In genomic region chr20:11076434-11076833, GRCh38 we compare ENCODE assay signal across 24 cellular contexts.
DNase-seq lines count a peak whose midpoint lies in the region; ATAC-seq, FAIRE-seq and TF ChIP-seq lines count a peak whose summit lies in the region.
"Had no signal": no experiment of that assay in that cellular context is flagged by ENCODE, and none has a peak within 500 bp of the region (broad histone marks: within the 10 kb centered on the region; RNA-seq: fewer than 3 reads in every experiment).

No MANE protein-coding gene starts in this region.

- CTCF ChIA-PET in H1 (lab: Charles Lee; ENCODE audit: partially characterized antibody), result interaction anchor here (1.8 kb wide), 1 partner anchor 9 kb away, joined by 7 read pairs; no protein-coding TSS in a partner anchor

- no peak overlapping the region for H3K56ac ChIP-seq in H1 (replicated peaks; ENCODE audit: insufficient read length, low read depth, low read length)

- no peak for TF ChIP-seq RAD21 in H1 (IDR thresholded peaks at IDR 0.05 in 1 of 2, conservative IDR thresholded peaks at IDR 0.05 in 1 of 2; ENCODE audit: low read depth in 2 of 2, low read length in 2 of 2)

- no peak overlapping the region for H2BK15ac ChIP-seq in H1 (ENCODE audit: low read length)

- H3K36me3 Mint-ChIP-seq in activated T-helper 1 cell treated with anti-CD3 and anti-CD28 coated beads, Interleukin-12 subunit alpha, Interleukin-12 subunit beta, Interleukin-2, Interleukin-4 antibody, amounts not matched to agents 30 ng/mL and 10 ng/mL and 1 ng/mL, durations not matched to agents 14 hours and 24 hours and 36 hours (ENCODE audit: low read depth), result no peaks in the 10 kb centered on the region
- H3K36me3 Mint-ChIP-seq: CD8-positive, alpha-beta memory T cell had no signal

- FAIRE-seq in H1 (lab: Jason Lieb, UNC), result no peak
- FAIRE-seq: A204.1, endometrium, GM12878, TTC549 had no signal

- H3K4me1 ChIP-seq in H1 (replicated peaks in 1 of 4; ENCODE audit: control insufficient read depth in 3 of 4, insufficient read depth in 4 of 4, low read length in 3 of 4) (no peaks in the 10 kb centered on the region), upper lobe of right lung (no peaks in the 10 kb centered on the region)
- H3K4me1 ChIP-seq: prostate gland, upper lobe of left lung had no signal

- H3K4me1 Mint-ChIP-seq in activated T-helper 1 cell treated with anti-CD3 and anti-CD28 coated beads, Interleukin-12 subunit alpha, Interleukin-12 subunit beta, Interleukin-2, Interleukin-4 antibody, amounts not matched to agents 30 ng/mL and 10 ng/mL and 1 ng/mL, durations not matched to agents 14 hours and 24 hours and 36 hours (ENCODE audit: low read depth), result no peaks in the 10 kb centered on the region
- H3K4me1 Mint-ChIP-seq: CD8-positive, alpha-beta memory T cell had no signal

- TF ChIP-seq POLR2A in H1 (IDR thresholded peaks at IDR 0.05; ENCODE audit: control extremely low read depth in 1 of 2, low read depth in 2 of 2, low read length in 2 of 2), result no peak
- TF ChIP-seq POLR2A in erythroblast (IDR thresholded peaks at IDR 0.05; ENCODE audit: low read length), result no peak

- H2AK5ac ChIP-seq in H1 (ENCODE audit: low read depth, low read length), result no peak overlapping the region

- H2BK120ac ChIP-seq in H1 (replicated peaks; ENCODE audit: low read depth, low read length), result no peak overlapping the region

- H4K8ac ChIP-seq in H1 (ENCODE audit: extremely low read depth, insufficient read depth, low read length), result no peak overlapping the region

- no peaks in the 10 kb centered on the region for H4K20me1 ChIP-seq in H1 (replicated peaks in 1 of 2; ENCODE audit: control insufficient read depth in 1 of 2, insufficient read depth in 2 of 2, low read length in 2 of 2)

- H3K27ac ChIP-seq in H1 (ENCODE audit: low read depth, low read length) (no peak overlapping the region), upper lobe of right lung (no peak overlapping the region)
- H3K27ac ChIP-seq: heart right ventricle, prostate gland, upper lobe of left lung had no signal

- TF ChIP-seq CTCF in H1 (IDR thresholded peaks at IDR 0.05; ENCODE audit: control extremely low read depth in 1 of 3, insufficient read depth in 1 of 3, low read depth in 1 of 3, low read length in 3 of 3) (no peak), upper lobe of right lung (IDR thresholded peaks at IDR 0.05) (no peak)

- H2BK20ac ChIP-seq in H1 (ENCODE audit: low read length), result no peak overlapping the region

- H4K5ac ChIP-seq in H1 (ENCODE audit: insufficient read length, low read depth, low read length), result no peak overlapping the region

- H3K9me3 ChIP-seq in H1 (ENCODE audit: insufficient read depth in 2 of 2, low read depth in 1 of 2, low read length in 1 of 2) (no peaks in the 10 kb centered on the region), upper lobe of right lung (no peaks in the 10 kb centered on the region)
- H3K9me3 ChIP-seq: MG63, prostate gland, upper lobe of left lung had no signal

- H3K14ac ChIP-seq in H1 (ENCODE audit: insufficient read length), result no peak overlapping the region

- H2BK12ac ChIP-seq in H1 (ENCODE audit: low read depth, low read length), result no peak overlapping the region

- H3K23me2 ChIP-seq in H1 (ENCODE audit: low read depth, low read length), result no peaks in the 10 kb centered on the region

- no peak for TF ChIP-seq EP300 in H1 (IDR thresholded peaks at IDR 0.05; ENCODE audit: borderline replicate concordance in 1 of 2, low read depth in 2 of 2, low read length in 2 of 2)

- ATAC-seq in upper lobe of right lung, result peak; percentile 20
- ATAC-seq: GM12878, heart right ventricle, left ventricle myocardium superior had no signal

- H3K4ac ChIP-seq in H1 (replicated peaks; ENCODE audit: insufficient read length, low read depth, low read length), result no peak overlapping the region

- H3K4me3 Mint-ChIP-seq in activated T-helper 1 cell treated with anti-CD3 and anti-CD28 coated beads, Interleukin-12 subunit alpha, Interleukin-12 subunit beta, Interleukin-2, Interleukin-4 antibody, amounts not matched to agents 30 ng/mL and 10 ng/mL and 1 ng/mL, durations not matched to agents 14 hours and 24 hours and 36 hours, result no peak overlapping the region
- H3K4me3 Mint-ChIP-seq: activated T-cell treated with anti-CD3 and anti-CD28 coated beads, Interleukin-2, amount 50 U/mL, for 24 hours; CD8-positive, alpha-beta memory T cell; nephron had no signal

- H3K27me3 ChIP-seq in H1 (replicated peaks in 1 of 4; ENCODE audit: control insufficient read depth in 3 of 4, extremely low read depth in 1 of 4, insufficient read depth in 3 of 4, low read length in 3 of 4) (no peaks in the 10 kb centered on the region), upper lobe of right lung (no peaks in the 10 kb centered on the region)
- H3K27me3 ChIP-seq: heart right ventricle, MG63, upper lobe of left lung had no signal

- DNase-seq in NOMO-1 treated with DMSO at 0.1 percent for 48 hours (lab: John Stamatoyannopoulos, UW; ENCODE audit: unreplicated experiment), result peak; percentile 10
- no peak for DNase-seq in NOMO-1 treated with dmso at 0.1 percent for 144 hours (lab: John Stamatoyannopoulos, UW; ENCODE audit: unreplicated experiment)
- peak; percentile 37 for DNase-seq in NCI-H2171 (lab: John Stamatoyannopoulos, UW)
- DNase-seq in H1 (ENCODE audit: low read depth in 1 of 2, low spot score in 2 of 2), result no peak
- no peak for DNase-seq in upper lobe of right lung
- DNase-seq in activated T-helper 1 cell treated with anti-CD3 and anti-CD28 coated beads, Interleukin-12 subunit alpha, Interleukin-12 subunit beta, Interleukin-2, Interleukin-4 antibody, amounts not matched to agents 30 ng/mL and 10 ng/mL and 1 ng/mL, durations not matched to agents 14 hours and 24 hours and 36 hours (ENCODE audit: low spot score), result no peak
- no peak for DNase-seq in erythroblast (lab: John Stamatoyannopoulos, UW)
- DNase-seq in NCI-H2029 treated with DMSO at 0.1 percent for 48 hours (lab: John Stamatoyannopoulos, UW), result no peak
- DNase-seq: activated CD4-positive, CD25-positive, alpha-beta regulatory T cell treated with anti-CD3 and anti-CD28 coated beads, Interleukin-2, amount 50 U/mL, for 72 hours; activated CD8-positive, alpha-beta memory T cell treated with anti-CD3 and anti-CD28 coated beads for 24 hours; activated naive CD4-positive, alpha-beta T cell treated with Interleukin-2 at 50 U/mL for 16 hours; activated T-cell treated with anti-CD3 and anti-CD28 coated beads, Interleukin-2, amount 50 U/mL, for 24 hours; CD8-positive, alpha-beta memory T cell; DMS79 treated with DMSO at 0.1 percent for 48 hours; heart right ventricle; left ventricle myocardium superior; MG63; upper lobe of left lung had no signal

- no peaks in the 10 kb centered on the region for H3K27me3 Mint-ChIP-seq in activated T-helper 1 cell treated with anti-CD3 and anti-CD28 coated beads, Interleukin-12 subunit alpha, Interleukin-12 subunit beta, Interleukin-2, Interleukin-4 antibody, amounts not matched to agents 30 ng/mL and 10 ng/mL and 1 ng/mL, durations not matched to agents 14 hours and 24 hours and 36 hours (ENCODE audit: insufficient read depth)
- H3K27me3 Mint-ChIP-seq: activated T-cell treated with anti-CD3 and anti-CD28 coated beads, Interleukin-2, amount 50 U/mL, for 24 hours; CD8-positive, alpha-beta memory T cell had no signal

- WGBS in H1 (ENCODE audit: extremely low coverage in 1 of 2, insufficient coverage in 1 of 2, insufficient read length in 1 of 2, insufficient replicate concordance in 2 of 2, low coverage in 1 of 2, low lambda C conversion rate in 2 of 2, missing lambda C conversion rate in 1 of 2), 2 experiments, result 89% methylated on average over 6 of the region's 6 CpGs; no CpG with 5 or more reads in 1 of the 2 experiments

- intact Hi-C loops in upper lobe of right lung (cut with DNase I), result no loop called here
- intact Hi-C loops in activated T-helper 1 cell treated with anti-CD3 and anti-CD28 coated beads, Interleukin-12 subunit alpha, Interleukin-12 subunit beta, Interleukin-2, Interleukin-4 antibody, amounts not matched to agents 30 ng/mL and 10 ng/mL and 1 ng/mL, durations not matched to agents 14 hours and 24 hours and 36 hours (cut with micrococcal nuclease), result no loop called here

- 0 out of 2 replicates have a peak overlapping the region, but pooled peaks have one; percentile 15 for H2AFZ ChIP-seq in H1 (ENCODE audit: low read length)

- H3K4me2 ChIP-seq in H1 (ENCODE audit: insufficient read depth in 1 of 2, low read depth in 2 of 2, low read length in 2 of 2), result no peak overlapping the region

- H3K27ac Mint-ChIP-seq in activated T-helper 1 cell treated with anti-CD3 and anti-CD28 coated beads, Interleukin-12 subunit alpha, Interleukin-12 subunit beta, Interleukin-2, Interleukin-4 antibody, amounts not matched to agents 30 ng/mL and 10 ng/mL and 1 ng/mL, durations not matched to agents 14 hours and 24 hours and 36 hours, result no peak overlapping the region
- H3K27ac Mint-ChIP-seq: activated T-cell treated with anti-CD3 and anti-CD28 coated beads, Interleukin-2, amount 50 U/mL, for 24 hours; CD8-positive, alpha-beta memory T cell; nephron had no signal

- H3K79me2 ChIP-seq in H1 (ENCODE audit: control insufficient read depth in 1 of 2, insufficient read depth in 2 of 2, low read length in 2 of 2), result no peaks in the 10 kb centered on the region

- H3K9me3 Mint-ChIP-seq in activated T-helper 1 cell treated with anti-CD3 and anti-CD28 coated beads, Interleukin-12 subunit alpha, Interleukin-12 subunit beta, Interleukin-2, Interleukin-4 antibody, amounts not matched to agents 30 ng/mL and 10 ng/mL and 1 ng/mL, durations not matched to agents 14 hours and 24 hours and 36 hours, result peaks cover 4% of the 10 kb centered on the region

- POLR2A ChIA-PET in H1 (lab: Charles Lee; ENCODE audit: partially characterized antibody), result no interaction called here

- H3K18ac ChIP-seq in H1 (ENCODE audit: extremely low read depth, low read length), result no peak overlapping the region

- no peak overlapping the region for H3K4me3 ChIP-seq in H1 (ENCODE audit: extremely low read depth in 1 of 4, insufficient read depth in 2 of 4, low read depth in 3 of 4, low read length in 4 of 4)
- H3K4me3 ChIP-seq in upper lobe of right lung, result no peak overlapping the region
- H3K4me3 ChIP-seq: GM12878, heart right ventricle, MG63, prostate gland, upper lobe of left lung had no signal

- H3K23ac ChIP-seq in H1 (ENCODE audit: insufficient read length), result no peak overlapping the region

- no peak overlapping the region for H2BK5ac ChIP-seq in H1 (ENCODE audit: low read depth, low read length)

- no peaks in the 10 kb centered on the region for H3K79me1 ChIP-seq in H1 (ENCODE audit: low read depth, low read length)

- no peak overlapping the region for H3K9ac ChIP-seq in H1 (replicated peaks in 1 of 4; ENCODE audit: extremely low read depth in 1 of 4, low read depth in 3 of 4, low read length in 3 of 4)

- no peak overlapping the region for H4K91ac ChIP-seq in H1 (replicated peaks; ENCODE audit: insufficient read length, low read length)

- H3K36me3 ChIP-seq in H1 (ENCODE audit: control insufficient read depth in 2 of 4, insufficient read depth in 4 of 4, low read length in 3 of 4), result no peaks in the 10 kb centered on the region
- no peaks in the 10 kb centered on the region for H3K36me3 ChIP-seq in upper lobe of right lung
- H3K36me3 ChIP-seq: heart right ventricle, MG63, prostate gland, upper lobe of left lung had no signal

TF ChIP-seq in H1, 55 proteins besides CTCF, POLR2A, EP300 and RAD21 (continues in another document):
- TF ChIP-seq PHF8 (conservative IDR thresholded peaks at IDR 0.05; ENCODE audit: low read depth, low read length) (no peak), SIN3A (conservative IDR thresholded peaks at IDR 0.05 in 1 of 2, IDR thresholded peaks at IDR 0.05 in 1 of 2; ENCODE audit: low read depth in 1 of 2, low read length in 2 of 2) (no peak)

Comparison
In these comparisons a context has a peak if more than half of its experiments do, and no peak if none do; other contexts are left out.
1. DNase-seq: peak in NOMO-1 treated with DMSO at 0.1 percent for 48 hours (single experiment) and NCI-H2171 (single experiment); none in NOMO-1 treated with dmso at 0.1 percent for 144 hours (single experiment), H1 (0 of 2), upper lobe of right lung (single experiment), activated T-helper 1 cell treated with anti-CD3 and anti-CD28 coated beads, Interleukin-12 subunit alpha, Interleukin-12 subunit beta, Interleukin-2, Interleukin-4 antibody, amounts not matched to agents 30 ng/mL and 10 ng/mL and 1 ng/mL, durations not matched to agents 14 hours and 24 hours and 36 hours (single experiment), erythroblast (0 of 2) and NCI-H2029 treated with DMSO at 0.1 percent for 48 hours (single experiment).